ENCODE assay signal across 8 cellular contexts in genomic region chr17:78140169-78141051, GRCh38. TPM values are rescaled to one million over a fixed set of nuclear protein-coding genes. Genes with fewer than 3 reads are reported as not detected.
DNase-seq lines count a peak whose midpoint lies in the region; ATAC-seq and TF ChIP-seq lines count a peak whose summit lies in the region.

No MANE protein-coding gene starts in this region.

- peak overlapping the region; percentile 82 to 96 (median 90) for H3K27ac Mint-ChIP-seq in CD14-positive monocyte
- H3K27ac Mint-ChIP-seq in activated CD4-positive, alpha-beta T cell treated with anti-CD3 and anti-CD28 coated beads for 36 hours: peak overlapping the region; percentile 75

- no peak for TF ChIP-seq CTCF in CD14-positive monocyte (IDR thresholded peaks at IDR 0.05)

- DNase-seq in CD14-positive monocyte (ENCODE audit: low spot score) (peak; percentile 99), NCI-H69 (lab: John Stamatoyannopoulos, UW) (peak; percentile 98), dermis blood vessel endothelial cell (peak; percentile 92), mesenteric fat pad (ENCODE audit: low spot score) (peak; percentile 98)
- DNase-seq in activated CD4-positive, alpha-beta T cell treated with anti-CD3 and anti-CD28 coated beads for 36 hours: peak; percentile 99
- DNase-seq in stimulated activated CD8-positive, alpha-beta memory T cell treated with anti-CD3 and anti-CD28 coated beads, Interleukin-7, amount 100 ng/mL, for 4 hours (ENCODE audit: low read depth in 2 of 2): peak; percentile 79 to 89

- H3K4me1 Mint-ChIP-seq in CD14-positive monocyte: peaks cover 81% of the 10 kb centered on the region
- peaks cover 61% of the 10 kb centered on the region for H3K4me1 Mint-ChIP-seq in activated CD4-positive, alpha-beta T cell treated with anti-CD3 and anti-CD28 coated beads for 36 hours

- H3K27me3 Mint-ChIP-seq in CD14-positive monocyte (ENCODE audit: low read depth in 3 of 3): peaks cover 0 to 5% (median 0%) of the 10 kb centered on the region in 3 donors
- no peaks in the 10 kb centered on the region for H3K27me3 Mint-ChIP-seq in activated CD4-positive, alpha-beta T cell treated with anti-CD3 and anti-CD28 coated beads for 36 hours

- H3K4me3 Mint-ChIP-seq in CD14-positive monocyte: peak overlapping the region; percentile 52 to 78
- H3K4me3 Mint-ChIP-seq in activated CD4-positive, alpha-beta T cell treated with anti-CD3 and anti-CD28 coated beads for 36 hours: peak overlapping the region; percentile 34

- H3K9me3 Mint-ChIP-seq in CD14-positive monocyte: no peaks in the 10 kb centered on the region
- no peaks in the 10 kb centered on the region for H3K9me3 Mint-ChIP-seq in activated CD4-positive, alpha-beta T cell treated with anti-CD3 and anti-CD28 coated beads for 36 hours (ENCODE audit: low read depth)

- ATAC-seq in GM19324 (IDR thresholded peaks at IDR 0.05; ENCODE audit: low FRiP score, unreplicated experiment): peak; percentile 59
- peak; percentile 84 for ATAC-seq in HG03354 (IDR thresholded peaks at IDR 0.05; ENCODE audit: poor library complexity, severe bottlenecking, unreplicated experiment)
- peak; percentile 91 for ATAC-seq in activated CD4-positive, alpha-beta T cell treated with anti-CD3 and anti-CD28 coated beads for 36 hours

- intact Hi-C loops in CD14-positive monocyte (cut with micrococcal nuclease): loop anchor here (1.0 to 5.0 kb wide), 3 partner anchors 30 to 47 kb away; partner anchors contain the start of genes AFMID (in 2 of the 2) and TK1 (in 2 of the 2)
- intact Hi-C loops in activated CD4-positive, alpha-beta T cell treated with anti-CD3 and anti-CD28 coated beads for 36 hours (cut with DNase I, micrococcal nuclease): loop anchor here (1.0 to 2.0 kb wide), 6 partner anchors 8 to 74 kb away; partner anchors contain the start of genes AFMID (in 2 of the 2), SYNGR2 (in 2 of the 2), TK1 (in 2 of the 2) and BIRC5 (in 1 of the 2)

- POLR2A ChIA-PET in activated CD4-positive, alpha-beta T cell treated with anti-CD3 and anti-CD28 coated beads for 36 hours (lab: Charles Lee): interaction anchor here (0.6 to 1.3 kb wide), 3 partner anchors 15 to 281 kb away, joined by 3 read pairs; no protein-coding TSS in a partner anchor

- CTCF ChIA-PET in activated CD4-positive, alpha-beta T cell treated with anti-CD3 and anti-CD28 coated beads for 36 hours (lab: Charles Lee): interaction anchor here (0.6 to 2.5 kb wide), 8 partner anchors 10 to 305 kb away, joined by 3 to 13 read pairs (median 4); partner anchors contain the start of gene TMC8

- H3K36me3 Mint-ChIP-seq in CD14-positive monocyte: peaks cover 30 to 49% of the 10 kb centered on the region in 2 donors
- H3K36me3 Mint-ChIP-seq in activated CD4-positive, alpha-beta T cell treated with anti-CD3 and anti-CD28 coated beads for 36 hours (ENCODE audit: low read depth): peaks cover 42% of the 10 kb centered on the region

RNA-seq across cellular contexts. Expression of gene C17orf99, which starts 5.8 kb away (rescaled TPM):
- polyA plus RNA-seq in CD14-positive monocyte: not detected
- not detected for total RNA-seq in activated CD4-positive, alpha-beta T cell treated with anti-CD3 and anti-CD28 coated beads for 36 hours
- total RNA-seq in dermis blood vessel endothelial cell (not detected in 2 replicates), mesenteric fat pad (not detected)

RNA-seq across cellular contexts. Expression of gene TMC8, which starts 9.8 kb away (rescaled TPM):
- 10 to 100 TPM; 13.3 to 15.1 TPM for polyA plus RNA-seq in CD14-positive monocyte
- 100 to 1,000 TPM; 123 to 139 TPM for total RNA-seq in activated CD4-positive, alpha-beta T cell treated with anti-CD3 and anti-CD28 coated beads for 36 hours
- total RNA-seq in dermis blood vessel endothelial cell (0.14 and 0.34 TPM in 2 replicates), mesenteric fat pad (8.4 TPM)

RNA-seq across cellular contexts. Expression of gene TMC6, which starts 11.9 kb away (rescaled TPM):
- polyA plus RNA-seq in CD14-positive monocyte: 10 to 100 TPM; 60.1 to 79.2 TPM
- total RNA-seq in activated CD4-positive, alpha-beta T cell treated with anti-CD3 and anti-CD28 coated beads for 36 hours: 100 to 1,000 TPM; 138 to 145 TPM
- total RNA-seq in dermis blood vessel endothelial cell (69.6 and 70.2 TPM in 2 replicates), mesenteric fat pad (117 TPM)

RNA-seq across cellular contexts. Expression of gene SYNGR2, which starts 28.0 kb away (rescaled TPM):
- polyA plus RNA-seq in CD14-positive monocyte: 100 to 1,000 TPM; 350 to 402 TPM
- 10 to 100 TPM; 79.1 to 89.2 TPM for total RNA-seq in activated CD4-positive, alpha-beta T cell treated with anti-CD3 and anti-CD28 coated beads for 36 hours
- 48.0 and 54.0 TPM in 2 replicates for total RNA-seq in dermis blood vessel endothelial cell
- total RNA-seq in mesenteric fat pad: 93.5 TPM

RNA-seq across cellular contexts. Expression of gene TK1, which starts 46.4 kb away (rescaled TPM):
- polyA plus RNA-seq in CD14-positive monocyte: 1 to 10 TPM; 1.4 to 2.0 TPM
- total RNA-seq in activated CD4-positive, alpha-beta T cell treated with anti-CD3 and anti-CD28 coated beads for 36 hours: 100 to 1,000 TPM; 157 to 195 TPM
- 98.7 and 170 TPM in 2 replicates for total RNA-seq in dermis blood vessel endothelial cell
- 1.1 TPM for total RNA-seq in mesenteric fat pad

Comparison
In these comparisons a context has a peak if more than half of its experiments do, and no peak if none do; other contexts are left out.
1. Peak in every context shown above with its lines: DNase-seq and ATAC-seq.
2. RNA of gene TMC8, which starts 9.8 kb away (total RNA-seq): 123 to 139 TPM in activated CD4-positive, alpha-beta T cell treated with anti-CD3 and anti-CD28 coated beads for 36 hours; 8.4 TPM in mesenteric fat pad (single experiment) and 0.14 to 0.34 TPM in dermis blood vessel endothelial cell; every median in the first group is over 10 times any median in the second.